Comparison of ENCODE assay signal across 26 cellular contexts in the genomic region with DNA sequence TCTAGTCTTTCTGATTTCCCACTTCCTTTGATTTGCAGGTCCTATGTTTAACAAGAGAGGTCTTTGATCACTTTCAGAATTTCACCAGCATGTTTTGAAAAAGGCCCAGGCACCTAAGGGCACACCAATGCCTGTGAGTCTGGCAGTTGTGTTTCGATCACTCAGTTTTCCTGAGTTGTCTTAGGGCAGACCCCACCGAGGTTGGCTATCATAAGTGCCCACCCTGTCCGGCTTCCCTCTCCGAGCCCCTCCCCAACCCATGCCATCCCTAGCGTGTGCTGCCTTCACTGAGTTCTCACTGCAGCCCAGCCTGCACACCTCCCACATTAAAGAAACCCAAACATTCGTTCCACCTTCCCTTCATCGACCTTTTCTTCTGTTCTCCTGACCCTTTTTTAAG.
DNase-seq lines count a peak whose midpoint lies in the region; TF ChIP-seq lines count a peak whose summit lies in the region.
"Had no signal": no experiment of that assay in that cellular context is flagged by ENCODE, and none has a peak within 500 bp of the region (broad histone marks: within the 10 kb centered on the region; RNA-seq: fewer than 3 reads in every experiment).

No MANE protein-coding gene starts in this region.

- no peak overlapping the region for H3K9ac ChIP-seq in endodermal cell (ENCODE audit: extremely low read depth, low read length, poor library complexity, severe bottlenecking)
- H3K9ac ChIP-seq: BLaER1 had no signal

- DNase-seq in activated effector memory CD4-positive, alpha-beta T cell treated with anti-CD3 and anti-CD28 coated beads, Interleukin-2, amount 50 U/mL, for 16 hours, result peak; percentile 43
- no peak for DNase-seq in activated effector memory CD4-positive, alpha-beta T cell treated with Interleukin-2 at 50 U/mL for 16 hours
- DNase-seq in endodermal cell, result peak; percentile 23
- peak; percentile 20 for DNase-seq in mesenteric fat pad (ENCODE audit: low spot score)
- peak; percentile 63 for DNase-seq in osteocyte (ENCODE audit: extremely low spot score, unreplicated experiment)
- DNase-seq in NCI-H226, result no peak
- DNase-seq in T1000 (lab: John Stamatoyannopoulos, UW), result no peak
- DNase-seq in NCI-H345 (lab: John Stamatoyannopoulos, UW), result no peak
- DNase-seq: 8988T; ACHN; BE2C; C1 segment of cervical spinal cord; CD4-positive, alpha-beta memory T cell; CD4-positive, CD25-positive, alpha-beta regulatory T cell; CD8-positive, alpha-beta memory T cell; COR-L47; DMS 273 treated with DMSO at 0.1 percent for 48 hours; DMS153; DMS53; DMS79; DND-41; EL; GDM1 had no signal

- H3K9me3 ChIP-seq in endodermal cell (ENCODE audit: control insufficient read depth, low read length), result no peaks in the 10 kb centered on the region
- H3K9me3 ChIP-seq: BE2C, BLaER1 had no signal

- H3K36me3 ChIP-seq in endodermal cell (ENCODE audit: control insufficient read depth, insufficient read depth, low read length), result no peaks in the 10 kb centered on the region
- H3K36me3 ChIP-seq: BE2C, BLaER1 had no signal

- H3K27me3 Mint-ChIP-seq in endodermal cell (ENCODE audit: insufficient read depth) (peaks cover 2% of the 10 kb centered on the region), osteocyte (ENCODE audit: unreplicated experiment) (no peaks in the 10 kb centered on the region)

- H3K4me1 Mint-ChIP-seq in endodermal cell, result peaks cover 10% of the 10 kb centered on the region
- no peaks in the 10 kb centered on the region for H3K4me1 Mint-ChIP-seq in osteocyte (ENCODE audit: unreplicated experiment)
- H3K4me1 Mint-ChIP-seq: CD14-positive monocyte; CD4-positive, CD25-positive, alpha-beta regulatory T cell; CD8-positive, alpha-beta memory T cell had no signal

- H3K4me1 ChIP-seq in endodermal cell (ENCODE audit: control insufficient read depth, insufficient read depth, low read length), result no peaks in the 10 kb centered on the region

- no peak overlapping the region for H3K27ac ChIP-seq in endodermal cell (ENCODE audit: low read depth, low read length)
- H3K27ac ChIP-seq: BLaER1 had no signal

- H3K27me3 ChIP-seq in endodermal cell (ENCODE audit: control insufficient read depth, insufficient read depth, low read length, poor library complexity, severe bottlenecking), result no peaks in the 10 kb centered on the region
- H3K27me3 ChIP-seq: BE2C, BLaER1 had no signal

- H3K9me3 Mint-ChIP-seq in endodermal cell (no peaks in the 10 kb centered on the region), osteocyte (ENCODE audit: unreplicated experiment) (peaks cover 6% of the 10 kb centered on the region)
- H3K9me3 Mint-ChIP-seq: CD14-positive monocyte; CD4-positive, alpha-beta memory T cell; CD4-positive, CD25-positive, alpha-beta regulatory T cell; CD8-positive, alpha-beta memory T cell had no signal

- no peak overlapping the region for H3K4me3 ChIP-seq in endodermal cell (ENCODE audit: low read length)
- H3K4me3 ChIP-seq: BLaER1, GM12878 had no signal

- TF ChIP-seq CTCF in endodermal cell (conservative IDR thresholded peaks at IDR 0.05) (no peak), osteocyte (IDR thresholded peaks at IDR 0.05) (no peak)

- H3K36me3 Mint-ChIP-seq in endodermal cell (ENCODE audit: low read depth) (no peaks in the 10 kb centered on the region), osteocyte (ENCODE audit: unreplicated experiment) (no peaks in the 10 kb centered on the region)
- H3K36me3 Mint-ChIP-seq: CD14-positive monocyte; CD4-positive, alpha-beta memory T cell; CD4-positive, CD25-positive, alpha-beta regulatory T cell; CD8-positive, alpha-beta memory T cell had no signal

- no peak overlapping the region for H3K4me3 Mint-ChIP-seq in endodermal cell
- H3K4me3 Mint-ChIP-seq in osteocyte (ENCODE audit: unreplicated experiment), result no peak overlapping the region
- H3K4me3 Mint-ChIP-seq: CD14-positive monocyte; CD4-positive, alpha-beta memory T cell; CD4-positive, CD25-positive, alpha-beta regulatory T cell; CD8-positive, alpha-beta memory T cell had no signal

- WGBS in endodermal cell (ENCODE audit: insufficient coverage in 1 of 2, insufficient read length in 1 of 2), 2 experiments, result 86 to 92% methylated on average over 5 to 7 of the region's 7 CpGs

- no peak overlapping the region for H3K27ac Mint-ChIP-seq in endodermal cell
- no peak overlapping the region for H3K27ac Mint-ChIP-seq in osteocyte (ENCODE audit: unreplicated experiment)
- H3K27ac Mint-ChIP-seq: CD14-positive monocyte; CD4-positive, alpha-beta memory T cell had no signal

Comparison
In these comparisons a context has a peak if more than half of its experiments do, and no peak if none do; other contexts are left out.
1. DNase-seq: peak in activated effector memory CD4-positive, alpha-beta T cell treated with anti-CD3 and anti-CD28 coated beads, Interleukin-2, amount 50 U/mL, for 16 hours (single experiment), endodermal cell (single experiment), mesenteric fat pad (single experiment) and osteocyte (single experiment); none in activated effector memory CD4-positive, alpha-beta T cell treated with Interleukin-2 at 50 U/mL for 16 hours (single experiment), NCI-H226 (single experiment), T1000 (single experiment) and NCI-H345 (single experiment).